In genomic region chr16:2663553-2664521, GRCh38 we compare ENCODE assay signal across 8 cellular contexts. TPM values are rescaled to one million over a fixed set of nuclear protein-coding genes. Genes with fewer than 3 reads are reported as not detected.
A peak's percentile ranks its signal among the peaks of the same experiment; 100 is the strongest.
DNase-seq lines count a peak whose midpoint lies in the region; ATAC-seq and TF ChIP-seq lines count a peak whose summit lies in the region.

No MANE protein-coding gene starts in this region.

- TF ChIP-seq CTCF in lower lobe of right lung (IDR thresholded peaks at IDR 0.05): no peak

- no peak overlapping the region for H3K4me3 ChIP-seq in lower lobe of right lung

- H3K9me3 Mint-ChIP-seq in activated naive CD8-positive, alpha-beta T cell treated with anti-CD3 and anti-CD28 coated beads, Interleukin-2, amount 10 ng/mL, durations not matched to agents 7 days and 5 days: no peaks in the 10 kb centered on the region

- H3K4me3 Mint-ChIP-seq in activated naive CD8-positive, alpha-beta T cell treated with anti-CD3 and anti-CD28 coated beads, Interleukin-2, amount 10 ng/mL, durations not matched to agents 7 days and 5 days: no peak overlapping the region

- DNase-seq in stimulated activated naive CD4-positive, alpha-beta T cell treated with Interleukin-2 at 50 U/mL for 16 hours (lab: John Stamatoyannopoulos, UW): peak; percentile 77
- no peak for DNase-seq in stimulated activated naive CD4-positive, alpha-beta T cell (lab: John Stamatoyannopoulos, UW)
- DNase-seq in activated naive CD8-positive, alpha-beta T cell treated with anti-CD3 and anti-CD28 coated beads, Interleukin-2, amount 10 ng/mL, durations not matched to agents 7 days and 5 days: no peak
- DNase-seq in lower lobe of right lung (no peak), putamen (ENCODE audit: low spot score) (no peak)
- DNase-seq in effector CD8-positive, alpha-beta T cell (lab: John Stamatoyannopoulos, UW): no peak

- intact Hi-C loops in lower lobe of right lung (cut with DNase I): no loop called here

- peaks cover 20% of the 10 kb centered on the region for H3K36me3 ChIP-seq in lower lobe of right lung

- POLR2A ChIA-PET in activated naive CD8-positive, alpha-beta T cell treated with anti-CD3 and anti-CD28 coated beads, Interleukin-2, amount 10 ng/mL, durations not matched to agents 7 days and 5 days (lab: Charles Lee): no interaction called here

- no peaks in the 10 kb centered on the region for H3K9me3 ChIP-seq in lower lobe of right lung

- no peaks in the 10 kb centered on the region for H3K27me3 Mint-ChIP-seq in activated naive CD8-positive, alpha-beta T cell treated with anti-CD3 and anti-CD28 coated beads, Interleukin-2, amount 10 ng/mL, durations not matched to agents 7 days and 5 days

- peaks cover 1% of the 10 kb centered on the region for H3K36me3 Mint-ChIP-seq in activated naive CD8-positive, alpha-beta T cell treated with anti-CD3 and anti-CD28 coated beads, Interleukin-2, amount 10 ng/mL, durations not matched to agents 7 days and 5 days

- peak overlapping the region; percentile 24 for H3K27ac ChIP-seq in lower lobe of right lung

- H3K27me3 ChIP-seq in lower lobe of right lung (ENCODE audit: low read depth): no peaks in the 10 kb centered on the region

- H3K4me1 ChIP-seq in lower lobe of right lung: peaks cover 13% of the 10 kb centered on the region

- H3K27ac Mint-ChIP-seq in activated naive CD8-positive, alpha-beta T cell treated with anti-CD3 and anti-CD28 coated beads, Interleukin-2, amount 10 ng/mL, durations not matched to agents 7 days and 5 days: peak overlapping the region; percentile 82

- no peak for ATAC-seq in activated naive CD8-positive, alpha-beta T cell treated with anti-CD3 and anti-CD28 coated beads, Interleukin-2, amount 10 ng/mL, durations not matched to agents 7 days and 5 days (ENCODE audit: low read depth)
- ATAC-seq in lower lobe of right lung (peak; percentile 61 to 71), HG02973 (IDR thresholded peaks at IDR 0.05; ENCODE audit: unreplicated experiment) (no peak), GM19328 (IDR thresholded peaks at IDR 0.05; ENCODE audit: unreplicated experiment) (no peak)

- peaks cover 10% of the 10 kb centered on the region for H3K4me1 Mint-ChIP-seq in activated naive CD8-positive, alpha-beta T cell treated with anti-CD3 and anti-CD28 coated beads, Interleukin-2, amount 10 ng/mL, durations not matched to agents 7 days and 5 days

RNA-seq across cellular contexts. Expression of gene KCTD5, which starts 18.5 kb away (rescaled TPM):
- 10 to 100 TPM; 27.5 to 30.1 TPM for total RNA-seq in activated naive CD8-positive, alpha-beta T cell treated with anti-CD3 and anti-CD28 coated beads, Interleukin-2, amount 10 ng/mL, durations not matched to agents 7 days and 5 days
- total RNA-seq in lower lobe of right lung: 24.8 TPM

RNA-seq across cellular contexts. Expression of gene PRSS27, which starts 56.2 kb away (rescaled TPM):
- total RNA-seq in activated naive CD8-positive, alpha-beta T cell treated with anti-CD3 and anti-CD28 coated beads, Interleukin-2, amount 10 ng/mL, durations not matched to agents 7 days and 5 days: 1 to 10 TPM; 1.9 to 2.2 TPM
- total RNA-seq in lower lobe of right lung: 1.3 TPM

Comparison
In these comparisons a context has a peak if more than half of its experiments do, and no peak if none do; other contexts are left out.
1. ATAC-seq: peak in lower lobe of right lung (2 of 2); none in activated naive CD8-positive, alpha-beta T cell treated with anti-CD3 and anti-CD28 coated beads, Interleukin-2, amount 10 ng/mL, durations not matched to agents 7 days and 5 days (single experiment), HG02973 (single experiment) and GM19328 (single experiment).